In genomic region chr1:201791775-201792166, GRCh38 we compare ENCODE assay signal across 7 cellular contexts. TPM values are rescaled to one million over a fixed set of nuclear protein-coding genes. Genes with fewer than 3 reads are reported as not detected.
DNase-seq lines count a peak whose midpoint lies in the region; ATAC-seq and TF ChIP-seq lines count a peak whose summit lies in the region.

No MANE protein-coding gene starts in this region.

- no peak for TF ChIP-seq CTCF in adrenal gland (IDR thresholded peaks at IDR 0.05)
- no peak for TF ChIP-seq CTCF in thoracic aorta (IDR thresholded peaks at IDR 0.05)
- no peak for TF ChIP-seq CTCF in Caco-2 (IDR thresholded peaks at IDR 0.05; ENCODE audit: insufficient read depth in 1 of 2, low read depth in 1 of 2, low read length in 1 of 2, severe bottlenecking in 1 of 2, unreplicated experiment in 1 of 2)

- no peak for ATAC-seq in thoracic aorta (ENCODE audit: insufficient number of reproducible peaks, low FRiP score, low read depth)

- CTCF ChIA-PET in Caco-2 (lab: Charles Lee), result interaction anchor here (0.8 to 6.7 kb wide), 2 partner anchors 82 to 278 kb away, joined by 3 to 178 read pairs; no protein-coding TSS in a partner anchor

- DNase-seq in MV-4-11 (lab: John Stamatoyannopoulos, UW) (peak; percentile 58), adrenal gland (peak in 6 of 7 donors; percentile 28 to 72 (median 33)), inferior parietal cortex (ENCODE audit: extremely low spot score) (peak; percentile 51), thoracic aorta (ENCODE audit: low spot score) (peak; percentile 68), NCI-H526 treated with DMSO at 0.1 percent for 48 hours (lab: John Stamatoyannopoulos, UW) (no peak), RKO (ENCODE audit: low spot score) (no peak), Caco-2 (no peak)

- H3K4me1 ChIP-seq in adrenal gland (replicated peaks in 1 of 2) (peaks cover 11 to 40% of the 10 kb centered on the region in 2 donors), thoracic aorta (ENCODE audit: control insufficient read depth in 1 of 2, low read depth in 2 of 2) (peaks cover 40 to 67% of the 10 kb centered on the region in 2 donors), Caco-2 (no peaks in the 10 kb centered on the region)

- H3K27ac Mint-ChIP-seq in Caco-2 (ENCODE audit: unreplicated experiment), result no peak overlapping the region

- H3K9me3 ChIP-seq in adrenal gland (replicated peaks in 1 of 3), result no peaks in the 10 kb centered on the region
- H3K9me3 ChIP-seq in thoracic aorta, result no peaks in the 10 kb centered on the region
- no peaks in the 10 kb centered on the region for H3K9me3 ChIP-seq in Caco-2

- H3K4me1 Mint-ChIP-seq in Caco-2 (ENCODE audit: low read depth, unreplicated experiment), result no peaks in the 10 kb centered on the region

- H3K4me3 Mint-ChIP-seq in Caco-2 (ENCODE audit: unreplicated experiment), result no peak overlapping the region

- H3K36me3 Mint-ChIP-seq in Caco-2 (ENCODE audit: insufficient read depth, unreplicated experiment), result peaks cover 4% of the 10 kb centered on the region

- H3K36me3 ChIP-seq in adrenal gland (replicated peaks in 1 of 2) (peaks cover 0 to 38% of the 10 kb centered on the region in 2 donors), thoracic aorta (peaks cover 65% of the 10 kb centered on the region), Caco-2 (ENCODE audit: control insufficient read depth, insufficient read depth, low read length) (no peaks in the 10 kb centered on the region)

- TF ChIP-seq POLR2A in adrenal gland (IDR thresholded peaks at IDR 0.05), result no peak

- intact Hi-C loops in adrenal gland (cut with DNase I) (loop anchor here (2.0 to 5.0 kb wide), 3 partner anchors 83 to 234 kb away; no protein-coding TSS in a partner anchor), Caco-2 (cut with micrococcal nuclease; ENCODE audit: unreplicated experiment) (no loop called here)

- H3K27me3 ChIP-seq in adrenal gland (no peaks in the 10 kb centered on the region), thoracic aorta (replicated peaks; ENCODE audit: insufficient read depth) (no peaks in the 10 kb centered on the region), Caco-2 (replicated peaks; ENCODE audit: control insufficient read depth, insufficient read depth, low read length) (no peaks in the 10 kb centered on the region)

- peak overlapping the region in 4 of 5 donors; percentile 14 to 76 (median 44) for H3K27ac ChIP-seq in adrenal gland
- peak overlapping the region; percentile 76 to 79 for H3K27ac ChIP-seq in thoracic aorta

- POLR2A ChIA-PET in Caco-2 (lab: Charles Lee), result no interaction called here

- 20 to 39% (median 35%) methylated on average over 3 of the region's 3 CpGs for WGBS in adrenal gland, 4 donors

- no peaks in the 10 kb centered on the region for H3K9me3 Mint-ChIP-seq in Caco-2 (ENCODE audit: unreplicated experiment)

- no peak overlapping the region for H3K4me3 ChIP-seq in adrenal gland
- H3K4me3 ChIP-seq in thoracic aorta, result no peak overlapping the region
- H3K4me3 ChIP-seq in Caco-2 (ENCODE audit: low read depth, low read length), result no peak overlapping the region

- BruUV-seq in Caco-2 (replicated peaks; lab: Mats Ljungman, UMichigan), result no TSS peak

- H3K27me3 Mint-ChIP-seq in Caco-2 (ENCODE audit: insufficient read depth, unreplicated experiment), result peaks cover 3% of the 10 kb centered on the region

RNA-seq across cellular contexts. Expression of gene IPO9, which starts 37.2 kb away (rescaled TPM):
- 10 to 100 TPM; 13.6 to 45.2 (median 28.0) TPM for total RNA-seq in adrenal gland
- 10 to 100 TPM; 23.6 to 34.4 (median 29.1) TPM for polyA plus RNA-seq in adrenal gland
- 10 to 100 TPM; 21.4 to 32.6 TPM for total RNA-seq in thoracic aorta
- total RNA-seq in Caco-2 (2022), result 95.1 and 107 TPM in 2 replicates

Comparison
In these comparisons a context has a peak if more than half of its experiments do, and no peak if none do; other contexts are left out.
1. DNase-seq: peak in MV-4-11 (single experiment), adrenal gland (6 of 7), inferior parietal cortex (single experiment) and thoracic aorta (single experiment); none in NCI-H526 treated with DMSO at 0.1 percent for 48 hours (single experiment), RKO (single experiment) and Caco-2 (0 of 2).